Comparison of ENCODE assay signal across 1 cellular context in genomic region chr7:26194764-26195163, GRCh38.
TF ChIP-seq lines count a peak whose summit lies in the region.

No MANE protein-coding gene starts in this region.

TF ChIP-seq in K562, 482 proteins besides CTCF, POLR2A, EP300 and RAD21:
- TF ChIP-seq RBFOX2 (IDR thresholded peaks at IDR 0.05; ENCODE audit: low read depth, low read length): peak; percentile 47; the same call in 1 of the 2 replicates
